In genomic region chr11:15327786-15328231, GRCh38 we compare ENCODE assay signal across 8 cellular contexts.
DNase-seq lines count a peak whose midpoint lies in the region; ATAC-seq, FAIRE-seq and TF ChIP-seq lines count a peak whose summit lies in the region.

No MANE protein-coding gene starts in this region.

- no peak for TF ChIP-seq POLR2A in GM12891 (IDR thresholded peaks at IDR 0.05; ENCODE audit: low read depth, low read length)
- TF ChIP-seq POLR2A in sigmoid colon (IDR thresholded peaks at IDR 0.05) = no peak

- H3K27ac ChIP-seq in WERI-Rb-1 (no peak overlapping the region), sigmoid colon (no peak overlapping the region)

- DNase-seq in AG09319 (ENCODE audit: extremely low read depth, low read depth) (no peak), GM12891 (ENCODE audit: insufficient read length, low spot score) (peak; percentile 22), MV-4-11 (lab: John Stamatoyannopoulos, UW) (peak; percentile 6), WERI-Rb-1 (peak; percentile 75), left ventricle myocardium superior (peak; percentile 52), sigmoid colon (no peak), UCSD-AML1 (lab: John Stamatoyannopoulos, UW; ENCODE audit: unreplicated experiment) (no peak), activated gamma-delta T cell treated with Interleukin-2 at 50 U/mL for 16 hours (no peak)

- H3K9me3 ChIP-seq in WERI-Rb-1 (ENCODE audit: severe bottlenecking) = no peaks in the 10 kb centered on the region
- no peaks in the 10 kb centered on the region for H3K9me3 ChIP-seq in sigmoid colon

- WGBS in sigmoid colon, 2 donors = 18 to 48% methylated on average over 4 of the region's 4 CpGs

- peak; percentile 58 for FAIRE-seq in GM12891 (lab: Jason Lieb, UNC)

- peaks cover 10% of the 10 kb centered on the region for H3K27me3 ChIP-seq in WERI-Rb-1 (ENCODE audit: insufficient read depth, low read depth, severe bottlenecking)
- H3K27me3 ChIP-seq in sigmoid colon = no peaks in the 10 kb centered on the region

- H3K4me1 ChIP-seq in sigmoid colon = no peaks in the 10 kb centered on the region

- H3K36me3 ChIP-seq in WERI-Rb-1 (no peaks in the 10 kb centered on the region), sigmoid colon (no peaks in the 10 kb centered on the region)

- TF ChIP-seq EP300 in sigmoid colon (IDR thresholded peaks at IDR 0.05) = no peak

- peak; percentile 19 for TF ChIP-seq CTCF in AG09319 (IDR thresholded peaks at IDR 0.05; ENCODE audit: low read depth, low read length)
- peak; percentile 82 for TF ChIP-seq CTCF in WERI-Rb-1 (IDR thresholded peaks at IDR 0.05; ENCODE audit: low read depth, low read length)
- peak in 3 of 4 experiments; percentile 15 to 34 (median 31) for TF ChIP-seq CTCF in sigmoid colon (IDR thresholded peaks at IDR 0.05)

- peak; percentile 74 for ATAC-seq in left ventricle myocardium superior

- intact Hi-C loops in left ventricle myocardium superior (cut with micrococcal nuclease) (no loop called here), sigmoid colon (cut with DNase I) (no loop called here)

- H3K4me3 ChIP-seq in WERI-Rb-1 (ENCODE audit: low read depth, low read length) (no peak overlapping the region), sigmoid colon (no peak overlapping the region)

TF ChIP-seq in GM12891, 5 proteins besides CTCF, POLR2A, EP300 and RAD21:
- TF ChIP-seq SPI1 (IDR thresholded peaks at IDR 0.05; ENCODE audit: low read depth, low read length) = no peak
TF ChIP-seq in GM12891: peak in this region for 0.

Comparison
In these comparisons a context has a peak if more than half of its experiments do, and no peak if none do; other contexts are left out.
1. DNase-seq: peak in GM12891 (single experiment), MV-4-11 (single experiment), WERI-Rb-1 (single experiment) and left ventricle myocardium superior (single experiment); none in AG09319 (single experiment), sigmoid colon (single experiment), UCSD-AML1 (single experiment) and activated gamma-delta T cell treated with Interleukin-2 at 50 U/mL for 16 hours (single experiment).
2. CTCF ChIP-seq: peak in every context shown above with its lines; median percentile 82 in WERI-Rb-1; 31 in sigmoid colon; 19 in AG09319.